8 cellular contexts compared by ENCODE assay signal in genomic region chr14:68789798-68790655, GRCh38. TPM values are rescaled to one million over a fixed set of nuclear protein-coding genes. Genes with fewer than 3 reads are reported as not detected.
A peak's percentile ranks its signal among the peaks of the same experiment; 100 is the strongest.
DNase-seq lines count a peak whose midpoint lies in the region; ATAC-seq and TF ChIP-seq lines count a peak whose summit lies in the region.

No MANE protein-coding gene starts in this region.

- H3K18ac ChIP-seq in H9 (ENCODE audit: insufficient read length, low read depth, low read length): no peak overlapping the region

- no peak overlapping the region for H4K5ac ChIP-seq in H9 (ENCODE audit: insufficient read length, low read depth, low read length)

- H3T11ph ChIP-seq in H9 (ENCODE audit: low read length): no peak overlapping the region

- H4K91ac ChIP-seq in H9 (ENCODE audit: insufficient read length, low read depth, low read length): no peak overlapping the region

- H3K9me3 ChIP-seq in H9 (ENCODE audit: control insufficient read depth, low read depth, low read length): no peaks in the 10 kb centered on the region
- no peaks in the 10 kb centered on the region for H3K9me3 ChIP-seq in heart left ventricle

- no peak overlapping the region for H2BK5ac ChIP-seq in H9 (ENCODE audit: insufficient read length, low read length)

- H3K4me1 Mint-ChIP-seq in H9: peaks cover 36 to 50% of the 10 kb centered on the region in 2 experiments

- H3K27me3 ChIP-seq in H9 (ENCODE audit: insufficient read depth, low read length): no peaks in the 10 kb centered on the region
- H3K27me3 ChIP-seq in heart left ventricle: no peaks in the 10 kb centered on the region

- intact Hi-C loops in heart left ventricle (cut with DNase I): loop anchor here (1.0 to 10.0 kb wide), 20 partner anchors 58 to 543 kb away; no protein-coding TSS in a partner anchor

- H3K4me2 ChIP-seq in H9 (ENCODE audit: insufficient read depth, insufficient read length, low read length): peak overlapping the region; percentile 73

- H4K8ac ChIP-seq in H9 (replicated peaks; ENCODE audit: insufficient read length, low read depth, low read length): no peak overlapping the region

- no peak for TF ChIP-seq CTCF in H9 (conservative IDR thresholded peaks at IDR 0.05)
- TF ChIP-seq CTCF in heart left ventricle (IDR thresholded peaks at IDR 0.05): no peak

- H3K79me2 ChIP-seq in H9 (ENCODE audit: insufficient read depth, low read length): peaks cover 33% of the 10 kb centered on the region; the same call in 1 of the 2 replicates

- no peaks in the 10 kb centered on the region for H3K79me1 ChIP-seq in H9 (ENCODE audit: insufficient read depth, low read depth, low read length, poor library complexity, severe bottlenecking)

- H3K4me3 ChIP-seq in heart left ventricle: peak overlapping the region; percentile 60 to 94 (median 84)

- ATAC-seq in heart left ventricle (no peak), HG03045 (IDR thresholded peaks at IDR 0.05; ENCODE audit: unreplicated experiment) (no peak), GM21786 (IDR thresholded peaks at IDR 0.05; ENCODE audit: unreplicated experiment) (no peak)

- no peak overlapping the region for H2BK20ac ChIP-seq in H9 (ENCODE audit: low read depth, low read length, poor library complexity, severe bottlenecking)

- 0 out of 2 replicates have a peak, but pooled peaks cover 2% of the 10 kb centered on the region for H3K4me1 ChIP-seq in H9 (ENCODE audit: insufficient read depth, low read length)
- peaks cover 0 to 53% (median 27%) of the 10 kb centered on the region in 12 donors for H3K4me1 ChIP-seq in heart left ventricle

- H2BK12ac ChIP-seq in H9 (ENCODE audit: insufficient read length, low read depth, low read length): no peak overlapping the region

- H3K27ac Mint-ChIP-seq in H9: peak overlapping the region in 2 of 3 experiments; percentile 83 to 100; a peak in 5 of 7 replicates

- peaks cover 9 to 13% of the 10 kb centered on the region in 2 experiments; a peak in 4 of 5 replicates for H3K9me3 Mint-ChIP-seq in H9

- peak overlapping the region; percentile 50 for H3K9ac ChIP-seq in H9 (ENCODE audit: extremely low read depth, insufficient read length, low read length)

- no peak overlapping the region for H3K14ac ChIP-seq in H9 (ENCODE audit: insufficient read depth, low read length)

- peaks cover 0 to 53% (median 39%) of the 10 kb centered on the region in 9 donors for H3K36me3 ChIP-seq in heart left ventricle

- no peak overlapping the region for H3K4ac ChIP-seq in H9 (ENCODE audit: low read depth, low read length)

- peaks cover 4% of the 10 kb centered on the region; the same call in 1 of the 2 replicates for H3K27me3 Mint-ChIP-seq in H9 (ENCODE audit: low read depth)

- H2AK5ac ChIP-seq in H9 (ENCODE audit: insufficient read length, low read length): no peak overlapping the region

- H3K56ac ChIP-seq in H9 (ENCODE audit: insufficient read length, low read depth, low read length): no peak overlapping the region

- DNase-seq in H9: no peak
- DNase-seq in activated T-cell treated with anti-CD3 and anti-CD28 coated beads, Interleukin-2, amount 50 U/mL, for 48 hours: peak; percentile 52 to 58
- peak in 3 of 5 donors; percentile 32 to 40 (median 38) for DNase-seq in heart left ventricle
- DNase-seq in retina: peak; percentile 78
- no peak for DNase-seq in hepatic stellate cell (ENCODE audit: low spot score)
- no peak for DNase-seq in DMS53 treated with DMSO at 0.1 percent for 48 hours (lab: John Stamatoyannopoulos, UW; ENCODE audit: unreplicated experiment)

- H3K23me2 ChIP-seq in H9 (ENCODE audit: insufficient read length, low read depth, low read length, poor library complexity, severe bottlenecking): peaks cover 23% of the 10 kb centered on the region

- H2AFZ ChIP-seq in H9 (ENCODE audit: low read length): no peak overlapping the region

- no peak overlapping the region for H2BK15ac ChIP-seq in H9 (ENCODE audit: low read depth, low read length)

- H4K20me1 ChIP-seq in H9 (ENCODE audit: control insufficient read depth, insufficient read depth, insufficient read length): no peaks in the 10 kb centered on the region

- peak in 1 of 2 donors; percentile 6 for TF ChIP-seq POLR2A in heart left ventricle (IDR thresholded peaks at IDR 0.05)

- no CpG with 5 or more reads among the region's 46 CpGs for WGBS in H9 (ENCODE audit: extremely low coverage, insufficient read length, low lambda C conversion rate)
- 18 to 37% (median 32%) methylated on average over 33 to 46 of the region's 46 CpGs for WGBS in heart left ventricle, 4 donors

- no peak overlapping the region for H2BK120ac ChIP-seq in H9 (ENCODE audit: low read depth, low read length, poor library complexity, severe bottlenecking)

- no peak overlapping the region for H3K23ac ChIP-seq in H9 (ENCODE audit: insufficient read length, low read depth, low read length)

- H3K27ac ChIP-seq in H9 (ENCODE audit: insufficient read length, low read depth, low read length) (no peak overlapping the region), heart left ventricle (peak overlapping the region; percentile 98 to 100 (median 99))

- H3K36me3 Mint-ChIP-seq in H9 (ENCODE audit: insufficient read depth in 1 of 3, low read depth in 3 of 3): peaks cover 49 to 62% (median 51%) of the 10 kb centered on the region in 3 experiments

- H3K4me3 Mint-ChIP-seq in H9: peak overlapping the region; percentile 95 to 99

RNA-seq across cellular contexts. Expression of gene ZFP36L1, which starts 2.8 kb away (rescaled TPM):
- total RNA-seq in H9 (2021) (95.0 and 109 TPM in 2 replicates), heart left ventricle (100 to 1,000 TPM in 3 of 9 donors, 10 to 100 TPM in 6; 47.8 to 183 (median 68.9) TPM)
- 10 to 100 TPM; 21.2 to 84.5 TPM for polyA plus RNA-seq in heart left ventricle

Comparison
In these comparisons a context has a peak if more than half of its experiments do, and no peak if none do; other contexts are left out.
1. DNase-seq: peak in activated T-cell treated with anti-CD3 and anti-CD28 coated beads, Interleukin-2, amount 50 U/mL, for 48 hours (2 of 2), heart left ventricle (3 of 5) and retina (single experiment); none in H9 (single experiment), hepatic stellate cell (single experiment) and DMS53 treated with DMSO at 0.1 percent for 48 hours (single experiment).